ENCODE assay signal across 17 cellular contexts in the genomic region with DNA sequence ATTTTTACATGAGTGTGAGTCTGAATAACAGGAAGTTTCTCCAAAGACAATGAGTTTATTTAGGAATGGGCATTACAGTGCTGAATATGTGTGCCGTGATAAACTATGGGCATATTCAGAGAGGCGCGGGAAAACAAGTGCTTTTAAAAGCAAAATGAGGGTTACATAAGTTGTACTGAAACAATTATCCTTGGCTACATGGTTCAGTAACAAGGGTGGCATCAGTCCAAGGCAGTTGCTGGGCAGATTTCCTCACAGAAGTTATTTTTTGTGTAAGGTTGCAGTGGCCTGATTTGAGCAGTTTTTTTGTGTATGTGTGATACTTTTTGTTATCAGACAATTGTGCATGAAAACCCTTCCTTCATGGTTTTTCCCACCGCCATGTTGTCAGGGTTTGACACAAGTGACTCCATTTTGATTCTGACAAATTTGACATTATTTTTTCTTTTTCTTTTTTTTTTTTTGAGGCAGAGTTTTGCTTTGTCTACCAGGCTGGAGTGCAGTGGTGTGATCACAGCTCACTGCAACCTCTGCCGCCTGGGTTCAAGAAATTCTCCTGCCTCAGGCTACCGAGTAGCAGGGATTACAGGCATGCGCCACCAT. TPM values are rescaled to one million over a fixed set of nuclear protein-coding genes. Genes with fewer than 3 reads are reported as not detected.
DNase-seq lines count a peak whose midpoint lies in the region; ATAC-seq and TF ChIP-seq lines count a peak whose summit lies in the region.
"Had no signal": no experiment of that assay in that cellular context is flagged by ENCODE, and none has a peak within 500 bp of the region (broad histone marks: within the 10 kb centered on the region; RNA-seq: fewer than 3 reads in every experiment).

No MANE protein-coding gene starts in this region.

- peak; percentile 38 for ATAC-seq in Right ventricle myocardium superior (ENCODE audit: poor library complexity)
- no peak for ATAC-seq in body of pancreas
- ATAC-seq in right cardiac atrium: peak; percentile 29 to 33
- no peak for ATAC-seq in HG02610 (IDR thresholded peaks at IDR 0.05; ENCODE audit: unreplicated experiment)
- ATAC-seq: A549; activated T-cell treated with anti-CD3 and anti-CD28 coated beads, Interleukin-2, amount 50 U/mL, for 72 hours had no signal

- H3K27ac ChIP-seq in right atrium auricular region (no peak overlapping the region), body of pancreas (no peak overlapping the region), right cardiac atrium (ENCODE audit: low read length) (no peak overlapping the region), thyroid gland (peak overlapping the region in 2 of 3 donors; percentile 0 to 44), colonic mucosa (no peak overlapping the region)
- H3K27ac ChIP-seq: A549, tibial artery had no signal

- no peak overlapping the region for H3K9ac ChIP-seq in colonic mucosa (ENCODE audit: low read depth in 2 of 2, low read length in 2 of 2)

- intact Hi-C loops in Right ventricle myocardium superior (cut with DNase I): no loop called here
- intact Hi-C loops in body of pancreas (cut with DNase I): no loop called here
- intact Hi-C loops in right cardiac atrium (cut with DNase I): no loop called here
- intact Hi-C loops in thyroid gland (cut with DNase I): no loop called here
- intact Hi-C loops in colonic mucosa (cut with DNase I): no loop called here

- H3K4me3 ChIP-seq in right atrium auricular region (no peak overlapping the region), body of pancreas (no peak overlapping the region), right cardiac atrium (ENCODE audit: low read length) (no peak overlapping the region), thyroid gland (replicated peaks in 1 of 3) (no peak overlapping the region), colonic mucosa (no peak overlapping the region)
- H3K4me3 ChIP-seq: A549, lung, tibial artery had no signal

- TF ChIP-seq CTCF in right atrium auricular region (IDR thresholded peaks at IDR 0.05) (no peak), body of pancreas (IDR thresholded peaks at IDR 0.05) (no peak), thyroid gland (IDR thresholded peaks at IDR 0.05) (no peak), colonic mucosa (IDR thresholded peaks at IDR 0.05) (no peak)

- H3K4me1 ChIP-seq in right atrium auricular region (no peaks in the 10 kb centered on the region), body of pancreas (no peaks in the 10 kb centered on the region), right cardiac atrium (ENCODE audit: control insufficient read depth, insufficient read depth, low read length) (no peaks in the 10 kb centered on the region), thyroid gland (peaks cover 0 to 11% of the 10 kb centered on the region in 2 donors), colonic mucosa (no peaks in the 10 kb centered on the region)
- H3K4me1 ChIP-seq: A549, tibial artery had no signal

- H3K27me3 ChIP-seq in right atrium auricular region (no peaks in the 10 kb centered on the region), body of pancreas (no peaks in the 10 kb centered on the region), right cardiac atrium (ENCODE audit: control insufficient read depth, insufficient read depth) (no peaks in the 10 kb centered on the region), thyroid gland (no peaks in the 10 kb centered on the region), colonic mucosa (no peaks in the 10 kb centered on the region)
- H3K27me3 ChIP-seq: tibial artery had no signal

- H3K9me3 ChIP-seq in right atrium auricular region (no peaks in the 10 kb centered on the region), body of pancreas (no peaks in the 10 kb centered on the region), right cardiac atrium (ENCODE audit: control insufficient read depth, low read length) (no peaks in the 10 kb centered on the region), thyroid gland (no peaks in the 10 kb centered on the region), colonic mucosa (no peaks in the 10 kb centered on the region)
- H3K9me3 ChIP-seq: A549, tibial artery had no signal

- TF ChIP-seq POLR2A in body of pancreas (IDR thresholded peaks at IDR 0.05): no peak
- TF ChIP-seq POLR2A in thyroid gland (IDR thresholded peaks at IDR 0.05): no peak

- H3K36me3 ChIP-seq in right atrium auricular region: no peaks in the 10 kb centered on the region
- no peaks in the 10 kb centered on the region for H3K36me3 ChIP-seq in body of pancreas (replicated peaks in 1 of 2; ENCODE audit: insufficient read depth in 1 of 2, low read depth in 2 of 2)
- no peaks in the 10 kb centered on the region for H3K36me3 ChIP-seq in thyroid gland
- no peaks in the 10 kb centered on the region for H3K36me3 ChIP-seq in colonic mucosa
- H3K36me3 ChIP-seq: tibial artery had no signal

- WGBS in body of pancreas, 2 donors: 59 to 68% methylated on average over 7 of the region's 7 CpGs
- 70% methylated on average over 7 of the region's 7 CpGs for WGBS in right cardiac atrium
- WGBS in thyroid gland, 2 donors: 37 to 46% methylated on average over 7 of the region's 7 CpGs

- DNase-seq in Right ventricle myocardium superior (peak; percentile 62), right atrium auricular region (ENCODE audit: low spot score) (no peak), body of pancreas (peak; percentile 36 to 62 (median 48)), right cardiac atrium (peak in 2 of 3 donors; percentile 59 to 86), thyroid gland (peak; percentile 86 to 90), colonic mucosa (no peak), GM19238 (ENCODE audit: insufficient read length, low spot score) (no peak)
- DNase-seq: activated CD4-positive, alpha-beta T cell treated with anti-CD3 and anti-CD28 coated beads, Interleukin-2, amount 10 ng/mL, durations not matched to agents 24 days and 14 days; activated T-cell treated with anti-CD3 and anti-CD28 coated beads, Interleukin-2, amount 50 U/mL, for 72 hours; amniotic stem cell; HFFc6; NCI-H1092 treated with DMSO at 0.1 percent for 48 hours; T-helper 9 cell had no signal

RNA-seq across cellular contexts. Expression of a gene that starts 22.3 kb away (rescaled TPM):
- total RNA-seq in Right ventricle myocardium superior: 24.3 TPM
- total RNA-seq in right atrium auricular region: 10 to 100 TPM; 43.5 to 77.2 TPM
- 10 to 100 TPM; 30.9 to 35.6 TPM for total RNA-seq in body of pancreas
- total RNA-seq in right cardiac atrium: 10 to 100 TPM; 18.9 to 43.9 (median 24.1) TPM
- polyA plus RNA-seq in right cardiac atrium: 23.7 TPM
- total RNA-seq in thyroid gland: 100 to 1,000 TPM in 1 of 4 donors, 10 to 100 TPM in 3; 73.5 to 102 (median 82.7) TPM
- total RNA-seq in colonic mucosa: 1 to 10 TPM; 1.7 to 8.8 TPM

Comparison
In these comparisons a context has a peak if more than half of its experiments do, and no peak if none do; other contexts are left out.
1. DNase-seq: peak in Right ventricle myocardium superior (single experiment), body of pancreas (4 of 4), right cardiac atrium (2 of 3) and thyroid gland (2 of 2); none in right atrium auricular region (single experiment), colonic mucosa (single experiment) and GM19238 (single experiment).
2. ATAC-seq: peak in Right ventricle myocardium superior (single experiment) and right cardiac atrium (2 of 2); none in body of pancreas (single experiment) and HG02610 (single experiment).
3. H3K27ac ChIP-seq: peak in thyroid gland (2 of 3); none in right atrium auricular region (0 of 2), body of pancreas (0 of 4), right cardiac atrium (single experiment) and colonic mucosa (single experiment).